1 cellular context compared by ENCODE assay signal in the genomic region with DNA sequence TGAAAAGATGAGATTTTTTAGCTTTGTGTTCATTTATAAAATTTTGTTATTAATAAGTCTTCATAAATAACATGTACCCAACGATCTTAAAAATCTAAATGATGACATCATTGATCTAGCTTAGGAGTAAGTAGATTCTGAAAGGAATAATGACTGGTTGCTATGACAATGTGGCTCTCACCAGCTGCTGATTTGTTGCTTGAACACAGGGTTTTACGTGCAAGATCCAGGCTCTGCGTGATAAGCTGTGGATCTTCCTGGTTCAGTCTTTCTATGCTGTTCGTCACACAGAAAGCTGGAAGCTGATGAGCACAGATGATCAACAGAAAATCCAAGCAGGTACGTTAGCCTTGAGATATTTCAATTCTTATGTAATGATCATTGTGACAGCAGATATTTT.
TF ChIP-seq lines count a peak whose summit lies in the region.

No MANE protein-coding gene starts in this region.

TF ChIP-seq in HepG2, 621 proteins besides CTCF, POLR2A, EP300 and RAD21 (continued from another document):
- no peak for TF ChIP-seq GPBP1L1 (CRISPR knock-in tag; IDR thresholded peaks at IDR 0.05)
- TF ChIP-seq HMG20B (CRISPR knock-in tag; conservative IDR thresholded peaks at IDR 0.05): no peak
- TF ChIP-seq ATF7 (IDR thresholded peaks at IDR 0.05): peak; percentile 91
- TF ChIP-seq ATF7 (CRISPR knock-in tag; IDR thresholded peaks at IDR 0.05): no peak
- no peak for TF ChIP-seq GRHL1 (CRISPR knock-in tag; conservative IDR thresholded peaks at IDR 0.05)
- TF ChIP-seq PLRG1 (conservative IDR thresholded peaks at IDR 0.05): no peak
- no peak for TF ChIP-seq PPARG (CRISPR knock-in tag; conservative IDR thresholded peaks at IDR 0.05)
- TF ChIP-seq ZFP82 (CRISPR knock-in tag; IDR thresholded peaks at IDR 0.05; ENCODE audit: borderline replicate concordance): no peak
- TF ChIP-seq RBM22 (optimal IDR thresholded peaks at IDR 0.05; ENCODE audit: low read length): no peak
- TF ChIP-seq CREB1 (IDR thresholded peaks at IDR 0.05): peak; percentile 47; the same call in 1 of the 2 replicates
- no peak for TF ChIP-seq CREB1 (CRISPR knock-in tag; IDR thresholded peaks at IDR 0.05)
